ENCODE assay signal across 8 cellular contexts in genomic region chr4:112517067-112517588, GRCh38. TPM values are rescaled to one million over a fixed set of nuclear protein-coding genes. Genes with fewer than 3 reads are reported as not detected.
DNase-seq lines count a peak whose midpoint lies in the region; ATAC-seq and TF ChIP-seq lines count a peak whose summit lies in the region.

No MANE protein-coding gene starts in this region.

- peak; percentile 19 for ATAC-seq in HG02763 (IDR thresholded peaks at IDR 0.05; ENCODE audit: unreplicated experiment)

- H3K27ac Mint-ChIP-seq in activated CD4-positive, alpha-beta memory T cell treated with anti-CD3 and anti-CD28 coated beads for 36 hours: no peak overlapping the region
- no peak overlapping the region for H3K27ac Mint-ChIP-seq in nephron progenitor cell

- CTCF ChIA-PET in activated CD4-positive, alpha-beta memory T cell treated with anti-CD3 and anti-CD28 coated beads for 36 hours (lab: Charles Lee): interaction anchor here (0.6 to 1.1 kb wide), 2 partner anchors 195 to 243 kb away, joined by 3 to 5 read pairs; no protein-coding TSS in a partner anchor

- no peaks in the 10 kb centered on the region for H3K36me3 Mint-ChIP-seq in activated CD4-positive, alpha-beta memory T cell treated with anti-CD3 and anti-CD28 coated beads for 36 hours
- H3K36me3 Mint-ChIP-seq in nephron progenitor cell (ENCODE audit: low read depth): no peaks in the 10 kb centered on the region

- TF ChIP-seq CTCF in nephron progenitor cell (IDR thresholded peaks at IDR 0.05): no peak

- H3K4me1 Mint-ChIP-seq in activated CD4-positive, alpha-beta memory T cell treated with anti-CD3 and anti-CD28 coated beads for 36 hours (ENCODE audit: low read depth): peaks cover 46% of the 10 kb centered on the region
- H3K4me1 Mint-ChIP-seq in nephron progenitor cell: peaks cover 70% of the 10 kb centered on the region

- POLR2A ChIA-PET in activated CD4-positive, alpha-beta memory T cell treated with anti-CD3 and anti-CD28 coated beads for 36 hours (lab: Charles Lee): interaction anchor here (1.1 kb wide), 1 partner anchor 229 kb away, joined by 3 read pairs; no protein-coding TSS in a partner anchor

- DNase-seq in activated T-cell treated with anti-CD3 and anti-CD28 coated beads, Interleukin-2, amount 50 U/mL, for 1 hour: peak; percentile 32
- DNase-seq in activated T-cell treated with anti-CD3 and anti-CD28 coated beads for 4 hours: no peak
- peak; percentile 46 for DNase-seq in activated CD4-positive, alpha-beta memory T cell treated with anti-CD3 and anti-CD28 coated beads for 36 hours
- peak; percentile 53 for DNase-seq in nephron progenitor cell
- no peak for DNase-seq in NK-92 (lab: John Stamatoyannopoulos, UW; ENCODE audit: unreplicated experiment)
- DNase-seq in NCI-H345 treated with DMSO at 0.1 percent for 48 hours (lab: John Stamatoyannopoulos, UW; ENCODE audit: unreplicated experiment): no peak
- no peak for DNase-seq in NCI-H446 (lab: John Stamatoyannopoulos, UW)

- peaks cover 89% of the 10 kb centered on the region for H3K27me3 Mint-ChIP-seq in activated CD4-positive, alpha-beta memory T cell treated with anti-CD3 and anti-CD28 coated beads for 36 hours
- peaks cover 100% of the 10 kb centered on the region for H3K27me3 Mint-ChIP-seq in nephron progenitor cell (ENCODE audit: low read depth, poor library complexity)

- no peaks in the 10 kb centered on the region for H3K9me3 Mint-ChIP-seq in activated CD4-positive, alpha-beta memory T cell treated with anti-CD3 and anti-CD28 coated beads for 36 hours
- H3K9me3 Mint-ChIP-seq in nephron progenitor cell: peaks cover 3% of the 10 kb centered on the region

- intact Hi-C loops in activated CD4-positive, alpha-beta memory T cell treated with anti-CD3 and anti-CD28 coated beads for 36 hours (cut with micrococcal nuclease): loop anchor here (5.0 to 10.0 kb wide), 2 partner anchors 1248 to 1885 kb away; partner anchors contain the start of gene CAMK2D

- H3K4me3 Mint-ChIP-seq in activated CD4-positive, alpha-beta memory T cell treated with anti-CD3 and anti-CD28 coated beads for 36 hours: peak overlapping the region; percentile 64
- H3K4me3 Mint-ChIP-seq in nephron progenitor cell: peak overlapping the region; percentile 77

RNA-seq across cellular contexts. Expression of gene NEUROG2, which starts 1.1 kb away (rescaled TPM):
- not detected for total RNA-seq in activated CD4-positive, alpha-beta memory T cell treated with anti-CD3 and anti-CD28 coated beads for 36 hours

Comparison
In these comparisons a context has a peak if more than half of its experiments do, and no peak if none do; other contexts are left out.
1. DNase-seq: peak in activated T-cell treated with anti-CD3 and anti-CD28 coated beads, Interleukin-2, amount 50 U/mL, for 1 hour (single experiment), activated CD4-positive, alpha-beta memory T cell treated with anti-CD3 and anti-CD28 coated beads for 36 hours (single experiment) and nephron progenitor cell (single experiment); none in activated T-cell treated with anti-CD3 and anti-CD28 coated beads for 4 hours (single experiment), NK-92 (single experiment), NCI-H345 treated with DMSO at 0.1 percent for 48 hours (single experiment) and NCI-H446 (0 of 2).